In the genomic region with DNA sequence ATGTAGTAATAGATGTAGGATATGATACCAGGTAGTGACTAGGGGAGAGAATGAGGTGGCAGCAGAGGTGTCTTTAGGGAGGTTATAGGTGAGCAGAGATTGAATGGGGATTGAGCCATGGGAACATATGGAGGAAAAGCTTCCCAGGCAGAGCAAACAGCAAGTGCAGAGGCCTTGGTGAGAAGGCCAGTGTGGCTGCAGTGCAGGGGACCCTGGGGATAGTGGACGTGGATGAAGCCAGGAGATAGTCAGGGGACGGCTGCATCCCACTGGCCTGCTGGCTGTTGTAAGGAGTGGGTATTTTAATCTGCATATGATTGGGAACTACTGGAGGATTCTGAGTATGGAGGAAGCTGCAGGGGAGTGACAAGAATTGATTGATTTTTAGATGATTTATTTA, we compare ENCODE assay signal across 1 cellular context.
TF ChIP-seq lines count a peak whose summit lies in the region.

No MANE protein-coding gene starts in this region.

TF ChIP-seq in H1, 55 proteins besides CTCF, POLR2A, EP300 and RAD21 (continued from another document):
- TF ChIP-seq, protein P1, sequence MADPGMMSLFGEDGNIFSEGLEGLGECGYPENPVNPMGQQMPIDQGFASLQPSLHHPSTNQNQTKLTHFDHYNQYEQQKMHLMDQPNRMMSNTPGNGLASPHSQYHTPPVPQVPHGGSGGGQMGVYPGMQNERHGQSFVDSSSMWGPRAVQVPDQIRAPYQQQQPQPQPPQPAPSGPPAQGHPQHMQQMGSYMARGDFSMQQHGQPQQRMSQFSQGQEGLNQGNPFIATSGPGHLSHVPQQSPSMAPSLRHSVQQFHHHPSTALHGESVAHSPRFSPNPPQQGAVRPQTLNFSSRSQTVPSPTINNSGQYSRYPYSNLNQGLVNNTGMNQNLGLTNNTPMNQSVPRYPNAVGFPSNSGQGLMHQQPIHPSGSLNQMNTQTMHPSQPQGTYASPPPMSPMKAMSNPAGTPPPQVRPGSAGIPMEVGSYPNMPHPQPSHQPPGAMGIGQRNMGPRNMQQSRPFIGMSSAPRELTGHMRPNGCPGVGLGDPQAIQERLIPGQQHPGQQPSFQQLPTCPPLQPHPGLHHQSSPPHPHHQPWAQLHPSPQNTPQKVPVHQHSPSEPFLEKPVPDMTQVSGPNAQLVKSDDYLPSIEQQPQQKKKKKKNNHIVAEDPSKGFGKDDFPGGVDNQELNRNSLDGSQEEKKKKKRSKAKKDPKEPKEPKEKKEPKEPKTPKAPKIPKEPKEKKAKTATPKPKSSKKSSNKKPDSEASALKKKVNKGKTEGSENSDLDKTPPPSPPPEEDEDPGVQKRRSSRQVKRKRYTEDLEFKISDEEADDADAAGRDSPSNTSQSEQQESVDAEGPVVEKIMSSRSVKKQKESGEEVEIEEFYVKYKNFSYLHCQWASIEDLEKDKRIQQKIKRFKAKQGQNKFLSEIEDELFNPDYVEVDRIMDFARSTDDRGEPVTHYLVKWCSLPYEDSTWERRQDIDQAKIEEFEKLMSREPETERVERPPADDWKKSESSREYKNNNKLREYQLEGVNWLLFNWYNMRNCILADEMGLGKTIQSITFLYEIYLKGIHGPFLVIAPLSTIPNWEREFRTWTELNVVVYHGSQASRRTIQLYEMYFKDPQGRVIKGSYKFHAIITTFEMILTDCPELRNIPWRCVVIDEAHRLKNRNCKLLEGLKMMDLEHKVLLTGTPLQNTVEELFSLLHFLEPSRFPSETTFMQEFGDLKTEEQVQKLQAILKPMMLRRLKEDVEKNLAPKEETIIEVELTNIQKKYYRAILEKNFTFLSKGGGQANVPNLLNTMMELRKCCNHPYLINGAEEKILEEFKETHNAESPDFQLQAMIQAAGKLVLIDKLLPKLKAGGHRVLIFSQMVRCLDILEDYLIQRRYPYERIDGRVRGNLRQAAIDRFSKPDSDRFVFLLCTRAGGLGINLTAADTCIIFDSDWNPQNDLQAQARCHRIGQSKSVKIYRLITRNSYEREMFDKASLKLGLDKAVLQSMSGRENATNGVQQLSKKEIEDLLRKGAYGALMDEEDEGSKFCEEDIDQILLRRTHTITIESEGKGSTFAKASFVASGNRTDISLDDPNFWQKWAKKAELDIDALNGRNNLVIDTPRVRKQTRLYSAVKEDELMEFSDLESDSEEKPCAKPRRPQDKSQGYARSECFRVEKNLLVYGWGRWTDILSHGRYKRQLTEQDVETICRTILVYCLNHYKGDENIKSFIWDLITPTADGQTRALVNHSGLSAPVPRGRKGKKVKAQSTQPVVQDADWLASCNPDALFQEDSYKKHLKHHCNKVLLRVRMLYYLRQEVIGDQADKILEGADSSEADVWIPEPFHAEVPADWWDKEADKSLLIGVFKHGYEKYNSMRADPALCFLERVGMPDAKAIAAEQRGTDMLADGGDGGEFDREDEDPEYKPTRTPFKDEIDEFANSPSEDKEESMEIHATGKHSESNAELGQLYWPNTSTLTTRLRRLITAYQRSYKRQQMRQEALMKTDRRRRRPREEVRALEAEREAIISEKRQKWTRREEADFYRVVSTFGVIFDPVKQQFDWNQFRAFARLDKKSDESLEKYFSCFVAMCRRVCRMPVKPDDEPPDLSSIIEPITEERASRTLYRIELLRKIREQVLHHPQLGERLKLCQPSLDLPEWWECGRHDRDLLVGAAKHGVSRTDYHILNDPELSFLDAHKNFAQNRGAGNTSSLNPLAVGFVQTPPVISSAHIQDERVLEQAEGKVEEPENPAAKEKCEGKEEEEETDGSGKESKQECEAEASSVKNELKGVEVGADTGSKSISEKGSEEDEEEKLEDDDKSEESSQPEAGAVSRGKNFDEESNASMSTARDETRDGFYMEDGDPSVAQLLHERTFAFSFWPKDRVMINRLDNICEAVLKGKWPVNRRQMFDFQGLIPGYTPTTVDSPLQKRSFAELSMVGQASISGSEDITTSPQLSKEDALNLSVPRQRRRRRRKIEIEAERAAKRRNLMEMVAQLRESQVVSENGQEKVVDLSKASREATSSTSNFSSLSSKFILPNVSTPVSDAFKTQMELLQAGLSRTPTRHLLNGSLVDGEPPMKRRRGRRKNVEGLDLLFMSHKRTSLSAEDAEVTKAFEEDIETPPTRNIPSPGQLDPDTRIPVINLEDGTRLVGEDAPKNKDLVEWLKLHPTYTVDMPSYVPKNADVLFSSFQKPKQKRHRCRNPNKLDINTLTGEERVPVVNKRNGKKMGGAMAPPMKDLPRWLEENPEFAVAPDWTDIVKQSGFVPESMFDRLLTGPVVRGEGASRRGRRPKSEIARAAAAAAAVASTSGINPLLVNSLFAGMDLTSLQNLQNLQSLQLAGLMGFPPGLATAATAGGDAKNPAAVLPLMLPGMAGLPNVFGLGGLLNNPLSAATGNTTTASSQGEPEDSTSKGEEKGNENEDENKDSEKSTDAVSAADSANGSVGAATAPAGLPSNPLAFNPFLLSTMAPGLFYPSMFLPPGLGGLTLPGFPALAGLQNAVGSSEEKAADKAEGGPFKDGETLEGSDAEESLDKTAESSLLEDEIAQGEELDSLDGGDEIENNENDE (IDR thresholded peaks at IDR 0.05; ENCODE audit: insufficient replicate concordance, low read length), result no peak
- TF ChIP-seq FOSL1 (IDR thresholded peaks at IDR 0.05; ENCODE audit: insufficient read depth, low read depth, low read length) (no peak), CTBP2 (IDR thresholded peaks at IDR 0.05; ENCODE audit: borderline replicate concordance, insufficient read depth, insufficient read length, low read length) (no peak), CBX5 (IDR thresholded peaks at IDR 0.05; ENCODE audit: low read depth, low read length) (no peak), YY1 (IDR thresholded peaks at IDR 0.05; ENCODE audit: low read depth, low read length) (no peak), BCL11A (IDR thresholded peaks at IDR 0.05; ENCODE audit: low read depth in 2 of 2, low read length in 2 of 2) (no peak), RFX5 (IDR thresholded peaks at IDR 0.05; ENCODE audit: borderline replicate concordance, low read depth, low read length) (no peak), SIN3A (conservative IDR thresholded peaks at IDR 0.05 in 1 of 2, IDR thresholded peaks at IDR 0.05 in 1 of 2; ENCODE audit: low read depth in 1 of 2, low read length in 2 of 2) (no peak), SP1 (IDR thresholded peaks at IDR 0.05; ENCODE audit: low read depth, low read length) (no peak), BRCA1 (IDR thresholded peaks at IDR 0.05; ENCODE audit: low read depth, low read length) (no peak), HDAC2 (IDR thresholded peaks at IDR 0.05; ENCODE audit: borderline replicate concordance in 1 of 2, low read depth in 2 of 2, low read length in 2 of 2) (no peak), CHD2 (IDR thresholded peaks at IDR 0.05; ENCODE audit: low read length) (no peak), JUN (IDR thresholded peaks at IDR 0.05; ENCODE audit: low read depth, low read length) (no peak), RXRA (IDR thresholded peaks at IDR 0.05; ENCODE audit: insufficient read depth, low read depth, low read length) (no peak), SRF (IDR thresholded peaks at IDR 0.05; ENCODE audit: low read depth, low read length) (no peak), RBBP5 (IDR thresholded peaks at IDR 0.05; ENCODE audit: borderline replicate concordance, low read depth, low read length) (no peak), KDM4A (IDR thresholded peaks at IDR 0.05; ENCODE audit: low read depth, low read length, severe bottlenecking) (no peak)
